ENCODE assay signal across 1 cellular context in the genomic region with DNA sequence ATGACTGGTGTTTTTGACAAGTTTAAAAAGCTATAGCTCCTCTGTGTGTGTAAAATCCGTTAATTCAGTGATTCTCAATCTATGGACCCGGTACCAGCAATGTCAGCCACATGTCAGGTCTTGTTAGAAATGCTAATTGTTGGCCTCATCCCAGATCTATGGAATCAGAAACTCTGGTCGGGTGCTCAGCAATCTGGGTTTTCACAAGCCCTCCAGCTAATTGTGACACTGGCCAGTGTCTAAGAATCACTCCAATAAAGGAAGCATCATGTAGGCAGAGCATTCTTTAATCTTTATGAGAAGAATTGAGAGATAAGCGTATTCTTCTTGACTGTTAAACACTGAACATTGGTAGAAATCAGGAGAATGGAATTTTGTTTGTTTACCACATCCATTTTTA.
TF ChIP-seq lines count a peak whose summit lies in the region.

No MANE protein-coding gene starts in this region.

TF ChIP-seq in SK-N-SH, 30 proteins besides CTCF, POLR2A, EP300 and RAD21 (continued from another document):
- TF ChIP-seq, protein P1, sequence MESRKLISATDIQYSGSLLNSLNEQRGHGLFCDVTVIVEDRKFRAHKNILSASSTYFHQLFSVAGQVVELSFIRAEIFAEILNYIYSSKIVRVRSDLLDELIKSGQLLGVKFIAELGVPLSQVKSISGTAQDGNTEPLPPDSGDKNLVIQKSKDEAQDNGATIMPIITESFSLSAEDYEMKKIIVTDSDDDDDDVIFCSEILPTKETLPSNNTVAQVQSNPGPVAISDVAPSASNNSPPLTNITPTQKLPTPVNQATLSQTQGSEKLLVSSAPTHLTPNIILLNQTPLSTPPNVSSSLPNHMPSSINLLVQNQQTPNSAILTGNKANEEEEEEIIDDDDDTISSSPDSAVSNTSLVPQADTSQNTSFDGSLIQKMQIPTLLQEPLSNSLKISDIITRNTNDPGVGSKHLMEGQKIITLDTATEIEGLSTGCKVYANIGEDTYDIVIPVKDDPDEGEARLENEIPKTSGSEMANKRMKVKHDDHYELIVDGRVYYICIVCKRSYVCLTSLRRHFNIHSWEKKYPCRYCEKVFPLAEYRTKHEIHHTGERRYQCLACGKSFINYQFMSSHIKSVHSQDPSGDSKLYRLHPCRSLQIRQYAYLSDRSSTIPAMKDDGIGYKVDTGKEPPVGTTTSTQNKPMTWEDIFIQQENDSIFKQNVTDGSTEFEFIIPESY (IDR thresholded peaks at IDR 0.05; ENCODE audit: borderline replicate concordance, low read depth), result no peak
